ENCODE assay signal across 26 cellular contexts in the genomic region with DNA sequence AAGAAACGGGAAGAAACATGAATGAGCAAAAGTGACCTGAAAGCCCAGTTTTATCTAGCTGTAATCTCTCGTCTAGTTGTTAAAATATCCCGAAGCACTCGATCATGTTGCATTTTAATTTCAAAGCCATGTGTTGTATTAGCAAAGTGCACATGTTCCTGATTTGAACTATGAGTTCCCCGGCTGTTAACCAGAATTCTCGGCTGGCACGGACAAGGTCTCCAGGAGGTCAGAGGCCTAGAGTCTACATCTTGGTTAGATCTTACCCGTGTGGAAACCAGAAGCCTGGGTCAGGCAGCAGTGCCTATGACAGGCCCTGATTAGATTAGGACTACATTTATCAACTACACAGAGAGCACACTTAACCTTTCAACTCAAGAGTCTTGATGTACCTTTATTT.
"Had no signal": no experiment of that assay in that cellular context is flagged by ENCODE, and none has a peak within 500 bp of the region (broad histone marks: within the 10 kb centered on the region; RNA-seq: fewer than 3 reads in every experiment).

No MANE protein-coding gene starts in this region.

- H3K4me3 ChIP-seq: ascending aorta, body of pancreas, Peyer's patch had no signal

- H3K9me3 ChIP-seq: ascending aorta, body of pancreas, Peyer's patch had no signal

- H3K27me3 Mint-ChIP-seq: activated CD4-positive, alpha-beta memory T cell treated with anti-CD3 and anti-CD28 coated beads for 36 hours; activated CD4-positive, alpha-beta T cell treated with anti-CD3 and anti-CD28 coated beads, Interleukin-2, amount 10 ng/mL, durations not matched to agents 7 days and 5 days; activated naive CD8-positive, alpha-beta T cell treated with anti-CD3 and anti-CD28 coated beads, Interleukin-2, amount 50 U/mL, for 24 hours had no signal

- H3K4me3 Mint-ChIP-seq: activated CD4-positive, alpha-beta memory T cell treated with anti-CD3 and anti-CD28 coated beads for 36 hours; activated CD4-positive, alpha-beta T cell treated with anti-CD3 and anti-CD28 coated beads, Interleukin-2, amount 10 ng/mL, durations not matched to agents 7 days and 5 days; activated naive CD8-positive, alpha-beta T cell treated with anti-CD3 and anti-CD28 coated beads, Interleukin-2, amount 50 U/mL, for 24 hours; activated T-cell treated with anti-CD3 and anti-CD28 coated beads, Interleukin-2, amount 50 U/mL, for 4 hours had no signal

- FAIRE-seq: bronchial epithelial cell had no signal

- H3K9me3 Mint-ChIP-seq: activated CD4-positive, alpha-beta memory T cell treated with anti-CD3 and anti-CD28 coated beads for 36 hours; activated CD4-positive, alpha-beta T cell treated with anti-CD3 and anti-CD28 coated beads, Interleukin-2, amount 10 ng/mL, durations not matched to agents 7 days and 5 days; activated naive CD4-positive, alpha-beta T cell treated with anti-CD3 and anti-CD28 coated beads, Interleukin-2, amount 50 U/mL, for 72 hours; activated naive CD8-positive, alpha-beta T cell treated with anti-CD3 and anti-CD28 coated beads, Interleukin-2, amount 50 U/mL, for 24 hours; activated T-cell treated with anti-CD3 and anti-CD28 coated beads, Interleukin-2, amount 50 U/mL, for 4 hours had no signal

- H3K27ac Mint-ChIP-seq: activated CD4-positive, alpha-beta memory T cell treated with anti-CD3 and anti-CD28 coated beads for 36 hours; activated CD4-positive, alpha-beta T cell treated with anti-CD3 and anti-CD28 coated beads, Interleukin-2, amount 10 ng/mL, durations not matched to agents 7 days and 5 days; activated naive CD4-positive, alpha-beta T cell treated with anti-CD3 and anti-CD28 coated beads, Interleukin-2, amount 50 U/mL, for 72 hours; activated naive CD8-positive, alpha-beta T cell treated with anti-CD3 and anti-CD28 coated beads, Interleukin-2, amount 50 U/mL, for 24 hours had no signal

- H3K4me1 ChIP-seq: ascending aorta, body of pancreas, Peyer's patch had no signal

- ATAC-seq: activated naive CD4-positive, alpha-beta T cell treated with anti-CD3 and anti-CD28 coated beads, Interleukin-2, amount 50 U/mL, for 72 hours; activated naive CD8-positive, alpha-beta T cell treated with anti-CD3 and anti-CD28 coated beads, Interleukin-2, amount 50 U/mL, for 24 hours; activated T-cell treated with anti-CD3 and anti-CD28 coated beads, Interleukin-2, amount 50 U/mL, for 4 hours; body of pancreas had no signal

- H3K27ac ChIP-seq: ascending aorta, body of pancreas, Peyer's patch, RWPE1, VCaP had no signal

- DNase-seq: activated CD4-positive, alpha-beta memory T cell treated with anti-CD3 and anti-CD28 coated beads for 36 hours; activated CD4-positive, alpha-beta T cell treated with anti-CD3 and anti-CD28 coated beads, Interleukin-2, amount 10 ng/mL, durations not matched to agents 7 days and 5 days; activated CD4-positive, CD25-positive, alpha-beta regulatory T cell; activated CD8-positive, alpha-beta memory T cell treated with anti-CD3 and anti-CD28 coated beads for 24 hours; activated effector memory CD4-positive, alpha-beta T cell treated with anti-CD3 and anti-CD28 coated beads, Interleukin-2, amount 50 U/mL, for 16 hours; activated naive CD4-positive, alpha-beta T cell treated with Interleukin-2 at 50 U/mL for 16 hours; activated naive CD8-positive, alpha-beta T cell treated with anti-CD3 and anti-CD28 coated beads, Interleukin-2, amount 50 U/mL, for 24 hours; activated T-cell treated with anti-CD3 and anti-CD28 coated beads, Interleukin-2, amount 50 U/mL, for 4 hours; amniotic stem cell; body of pancreas; Kasumi-1; KBM-7; NCI-H1105 treated with DMSO at 0.1 percent for 48 hours; NCI-H146; NCI-H187 treated with DMSO at 0.1 percent for 48 hours; NCI-H2081 treated with DMSO at 0.1 percent for 48 hours; NCI-H446; NCI-H524; Peyer's patch; SHP77 treated with DMSO at 0.1 percent for 48 hours; T-helper 1 cell had no signal

- H3K27me3 ChIP-seq: ascending aorta, body of pancreas, Peyer's patch had no signal

- H3K36me3 ChIP-seq: ascending aorta, Peyer's patch had no signal

- H3K4me1 Mint-ChIP-seq: activated CD4-positive, alpha-beta T cell treated with anti-CD3 and anti-CD28 coated beads, Interleukin-2, amount 10 ng/mL, durations not matched to agents 7 days and 5 days; activated naive CD8-positive, alpha-beta T cell treated with anti-CD3 and anti-CD28 coated beads, Interleukin-2, amount 50 U/mL, for 24 hours had no signal
